In the genomic region with DNA sequence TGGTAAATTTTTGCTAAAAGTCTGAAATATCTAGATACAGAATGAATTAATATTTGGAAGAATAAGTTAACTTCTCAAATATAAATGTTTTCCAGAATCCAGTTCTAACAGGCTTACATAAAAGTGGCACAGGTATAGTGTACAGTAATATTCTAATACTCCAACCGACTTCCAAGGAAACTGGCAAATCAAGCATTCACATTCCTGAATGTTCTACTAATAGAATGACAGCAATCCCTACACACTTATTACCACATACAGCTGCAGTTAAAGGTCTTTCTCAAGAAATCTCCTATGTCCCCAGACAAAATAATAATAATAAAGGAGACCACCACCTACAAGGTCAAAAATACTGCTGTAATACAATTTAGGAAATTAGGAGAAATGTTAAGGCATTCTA, we compare ENCODE assay signal across 18 cellular contexts.
"Had no signal": no experiment of that assay in that cellular context is flagged by ENCODE, and none has a peak within 500 bp of the region (broad histone marks: within the 10 kb centered on the region; RNA-seq: fewer than 3 reads in every experiment).

No MANE protein-coding gene starts in this region.

- H3K27ac ChIP-seq: cardiac muscle cell, esophagus squamous epithelium, hepatocyte, lower lobe of right lung, upper lobe of left lung had no signal

- H3K27me3 Mint-ChIP-seq: activated naive CD8-positive, alpha-beta T cell; naive thymus-derived CD4-positive, alpha-beta T cell had no signal

- ATAC-seq: gastrocnemius medialis; lower lobe of right lung; naive thymus-derived CD4-positive, alpha-beta T cell had no signal

- H3K36me3 ChIP-seq: cardiac muscle cell, esophagus squamous epithelium, gastrocnemius medialis, lower lobe of right lung, sigmoid colon, upper lobe of left lung had no signal

- H3K4me3 Mint-ChIP-seq: activated naive CD8-positive, alpha-beta T cell; T-helper 1 cell treated with Interleukin-12 subunit alpha and Interleukin-12 subunit beta and Interleukin-4 antibody, amounts not matched to agents 30 μg/mL and 1 μg/mL, for 36 hours had no signal

- DNase-seq: activated CD4-positive, alpha-beta T cell treated with anti-CD3 and anti-CD28 coated beads, Interleukin-2, amount 50 U/mL, for 1 hour; activated CD4-positive, CD25-positive, alpha-beta regulatory T cell; activated effector memory CD4-positive, alpha-beta T cell treated with Interleukin-2 at 50 U/mL for 16 hours; activated T-cell treated with anti-CD3 and anti-CD28 coated beads, Interleukin-2, amount 50 U/mL, for 1 hour; aorta; esophagus squamous epithelium; gastrocnemius medialis; kidney glomerular epithelial cell; lower lobe of right lung; naive thymus-derived CD4-positive, alpha-beta T cell; sigmoid colon; stimulated activated CD4-positive, alpha-beta T cell treated with anti-CD3 and anti-CD28 coated beads, Interleukin-2, amount 100 ng/mL, for 48 hours; stimulated activated naive CD4-positive, alpha-beta T cell treated with Interleukin-2 at 50 U/mL for 16 hours; upper lobe of left lung had no signal

- H3K27me3 ChIP-seq: cardiac muscle cell, esophagus squamous epithelium, gastrocnemius medialis, hepatocyte, sigmoid colon, upper lobe of left lung had no signal

- H3K9me3 Mint-ChIP-seq: T-helper 1 cell treated with Interleukin-12 subunit alpha and Interleukin-12 subunit beta and Interleukin-4 antibody, amounts not matched to agents 30 μg/mL and 1 μg/mL, for 36 hours had no signal

- H3K36me3 Mint-ChIP-seq: activated naive CD8-positive, alpha-beta T cell had no signal

- H3K27ac Mint-ChIP-seq: activated naive CD8-positive, alpha-beta T cell; T-helper 1 cell treated with Interleukin-12 subunit alpha and Interleukin-12 subunit beta and Interleukin-4 antibody, amounts not matched to agents 30 μg/mL and 1 μg/mL, for 36 hours had no signal

- H3K9me3 ChIP-seq: esophagus squamous epithelium, gastrocnemius medialis, lower lobe of right lung, sigmoid colon, upper lobe of left lung had no signal

- H3K4me3 ChIP-seq: cardiac muscle cell, esophagus squamous epithelium, gastrocnemius medialis, hepatocyte, lower lobe of right lung, sigmoid colon, upper lobe of left lung had no signal
